In genomic region chr6:17093692-17094091, GRCh38 we compare ENCODE assay signal across 10 cellular contexts. TPM values are rescaled to one million over a fixed set of nuclear protein-coding genes. Genes with fewer than 3 reads are reported as not detected.
DNase-seq lines count a peak whose midpoint lies in the region; ATAC-seq, FAIRE-seq and TF ChIP-seq lines count a peak whose summit lies in the region.
"Had no signal": no experiment of that assay in that cellular context is flagged by ENCODE, and none has a peak within 500 bp of the region (broad histone marks: within the 10 kb centered on the region; RNA-seq: fewer than 3 reads in every experiment).

No MANE protein-coding gene starts in this region.

- H3K27me3 ChIP-seq in K562 (ENCODE audit: control insufficient read depth in 2 of 2, insufficient read depth in 2 of 2, low read length in 2 of 2) (peaks cover 2 to 6% of the 10 kb centered on the region in 2 experiments; a peak in 3 of 5 replicates), osteoblast (ENCODE audit: insufficient read depth, low read length) (peaks cover 19% of the 10 kb centered on the region)

- TF ChIP-seq POLR2A in K562 (conservative IDR thresholded peaks at IDR 0.05) (no peak), lower leg skin (IDR thresholded peaks at IDR 0.05) (no peak)

- POLR2A ChIA-PET in K562 (lab: Yijun Ruan, JAX): no interaction called here

- H3K9me3 ChIP-seq in K562 (replicated peaks; ENCODE audit: control insufficient read depth, insufficient read depth, low read depth, low read length): no peaks in the 10 kb centered on the region
- no peaks in the 10 kb centered on the region for H3K9me3 ChIP-seq in osteoblast (ENCODE audit: low read depth, low read length)

- peak in 2 of 3 experiments; percentile 30; a peak in 3 of 6 replicates for TF ChIP-seq CTCF in K562 (IDR thresholded peaks at IDR 0.05 in 2 of 3, conservative IDR thresholded peaks at IDR 0.05 in 1 of 3; ENCODE audit: insufficient read depth in 2 of 3, low read depth in 1 of 3, low read length in 3 of 3)
- TF ChIP-seq CTCF in osteoblast (IDR thresholded peaks at IDR 0.05; ENCODE audit: extremely low read depth, low read depth, low read length): peak; percentile 36
- no peak for TF ChIP-seq CTCF in lower leg skin (IDR thresholded peaks at IDR 0.05)

- H3K27ac ChIP-seq in K562 (ENCODE audit: extremely low read depth, low read depth, low read length): no peak overlapping the region
- H3K27ac ChIP-seq in osteoblast (ENCODE audit: low read depth, low read length): no peak overlapping the region

- TF ChIP-seq EP300 in K562 (IDR thresholded peaks at IDR 0.05; ENCODE audit: low read length): no peak

- in situ Hi-C loops in K562 (cut with MboI): no loop called here

- no peaks in the 10 kb centered on the region for H3K9me3 Mint-ChIP-seq in activated CD4-positive, alpha-beta T cell treated with anti-CD3 and anti-CD28 coated beads, Interleukin-2, amount 10 ng/mL, durations not matched to agents 24 days and 14 days
- H3K9me3 Mint-ChIP-seq: dendritic cell treated with granulocyte-macrophage colony-stimulating factor and Interleukin-4, amounts not matched to agents 40 ng/mL and 50 ng/mL, for 4 days had no signal

- H3K36me3 Mint-ChIP-seq in activated CD4-positive, alpha-beta T cell treated with anti-CD3 and anti-CD28 coated beads, Interleukin-2, amount 10 ng/mL, durations not matched to agents 24 days and 14 days (ENCODE audit: low read depth): no peaks in the 10 kb centered on the region

- 0 out of 4 replicates have a peak, but pooled peaks of 1 of the 2 experiments have one; percentile 13 for TF ChIP-seq RAD21 in K562 (CRISPR knock-in tag; conservative IDR thresholded peaks at IDR 0.05 in 1 of 2, IDR thresholded peaks at IDR 0.05 in 1 of 2)

- H4K20me1 ChIP-seq in K562 (replicated peaks; ENCODE audit: control insufficient read depth, insufficient read depth, low read length): no peaks in the 10 kb centered on the region
- no peaks in the 10 kb centered on the region for H4K20me1 ChIP-seq in osteoblast (ENCODE audit: insufficient read depth, low read length)

- intact Hi-C loops in activated CD4-positive, alpha-beta T cell treated with anti-CD3 and anti-CD28 coated beads, Interleukin-2, amount 10 ng/mL, durations not matched to agents 24 days and 14 days (cut with micrococcal nuclease): no loop called here
- intact Hi-C loops in K562 (cut with micrococcal nuclease) (no loop called here), lower leg skin (cut with DNase I; ENCODE audit: low total_unique reads) (no loop called here)

- FAIRE-seq in K562 (lab: Jason Lieb, UNC): peak; percentile 35

- H3K9me1 ChIP-seq in K562 (ENCODE audit: control insufficient read depth, insufficient read depth, low read length): no peaks in the 10 kb centered on the region

- no peak for ATAC-seq in K562

- H3K4me2 ChIP-seq in K562 (ENCODE audit: insufficient read depth, low read length) (no peak overlapping the region), osteoblast (ENCODE audit: insufficient read depth, low read length) (no peak overlapping the region)

- H3K4me1 Mint-ChIP-seq in activated CD4-positive, alpha-beta T cell treated with anti-CD3 and anti-CD28 coated beads, Interleukin-2, amount 10 ng/mL, durations not matched to agents 24 days and 14 days: no peaks in the 10 kb centered on the region

- no peak overlapping the region for H3K4me3 ChIP-seq in K562
- no peak overlapping the region for H3K4me3 ChIP-seq in osteoblast (ENCODE audit: insufficient read depth, low read length)
- H3K4me3 ChIP-seq in lower leg skin (ENCODE audit: low read depth, poor library complexity, severe bottlenecking): no peak overlapping the region

- CTCF ChIA-PET in K562 (lab: Yijun Ruan, JAX; ENCODE audit: low intra/inter-chr PET ratio): no interaction called here

- H3K79me2 ChIP-seq in K562 (ENCODE audit: control insufficient read depth, insufficient read depth, low read length): no peaks in the 10 kb centered on the region
- H3K79me2 ChIP-seq in osteoblast (ENCODE audit: insufficient read depth, low read length): no peaks in the 10 kb centered on the region

- peak; percentile 11 for DNase-seq in activated CD4-positive, alpha-beta T cell treated with anti-CD3 and anti-CD28 coated beads for 48 hours
- no peak for DNase-seq in activated CD4-positive, alpha-beta T cell treated with anti-CD3 and anti-CD28 coated beads, Interleukin-2, amount 10 ng/mL, durations not matched to agents 24 days and 14 days
- peak; percentile 30 for DNase-seq in NCI-H1105 treated with DMSO at 0.1 percent for 48 hours (lab: John Stamatoyannopoulos, UW)
- DNase-seq in K562 (ENCODE audit: extremely low read depth in 1 of 4, low spot score in 3 of 4): peak in 1 of 4 experiments; percentile 4
- DNase-seq in osteoblast (ENCODE audit: insufficient read length, low spot score, missing footprints): no peak
- DNase-seq in lower leg skin (ENCODE audit: low spot score in 2 of 2): no peak
- DNase-seq in SW 1271 (lab: John Stamatoyannopoulos, UW): no peak
- DNase-seq in putamen (ENCODE audit: low spot score): no peak
- DNase-seq: C1 segment of cervical spinal cord had no signal

- no TSS peak for BruUV-seq in K562 (replicated peaks; lab: Mats Ljungman, UMichigan)

- 0% methylated on average over 5 of the region's 6 CpGs for WGBS in K562 (ENCODE audit: insufficient coverage, low coverage, missing lambda C conversion rate)
- WGBS in lower leg skin, 2 donors: 54 to 64% methylated on average over 6 of the region's 6 CpGs

- no peaks in the 10 kb centered on the region for H3K4me1 ChIP-seq in K562 (replicated peaks in 1 of 2; ENCODE audit: control insufficient read depth in 2 of 2, insufficient read depth in 2 of 2, low read length in 2 of 2)
- H3K4me1 ChIP-seq in osteoblast (ENCODE audit: insufficient read depth, low read length): no peaks in the 10 kb centered on the region

- no peak overlapping the region for H3K27ac Mint-ChIP-seq in activated CD4-positive, alpha-beta T cell treated with anti-CD3 and anti-CD28 coated beads, Interleukin-2, amount 10 ng/mL, durations not matched to agents 24 days and 14 days
- H3K27ac Mint-ChIP-seq: dendritic cell treated with granulocyte-macrophage colony-stimulating factor and Interleukin-4, amounts not matched to agents 40 ng/mL and 50 ng/mL, for 4 days had no signal

- H2AFZ ChIP-seq in K562 (ENCODE audit: low read depth, low read length): no peak overlapping the region
- H2AFZ ChIP-seq in osteoblast (ENCODE audit: low read length): no peak overlapping the region

- H3K36me3 ChIP-seq in K562 (ENCODE audit: control insufficient read depth, insufficient read depth, low read length): no peaks in the 10 kb centered on the region
- no peaks in the 10 kb centered on the region for H3K36me3 ChIP-seq in osteoblast (ENCODE audit: insufficient read depth, low read length)

- no peak overlapping the region for H3K9ac ChIP-seq in K562 (ENCODE audit: insufficient read depth in 1 of 2, low read depth in 2 of 2, low read length in 2 of 2)

- peaks cover 4% of the 10 kb centered on the region for H3K27me3 Mint-ChIP-seq in activated CD4-positive, alpha-beta T cell treated with anti-CD3 and anti-CD28 coated beads, Interleukin-2, amount 10 ng/mL, durations not matched to agents 24 days and 14 days

- H3K4me3 Mint-ChIP-seq in activated CD4-positive, alpha-beta T cell treated with anti-CD3 and anti-CD28 coated beads, Interleukin-2, amount 10 ng/mL, durations not matched to agents 24 days and 14 days: no peak overlapping the region
- H3K4me3 Mint-ChIP-seq: dendritic cell treated with granulocyte-macrophage colony-stimulating factor and Interleukin-4, amounts not matched to agents 40 ng/mL and 50 ng/mL, for 4 days had no signal

TF ChIP-seq in K562, 482 proteins besides CTCF, POLR2A, EP300 and RAD21 (continues in another document):
- TF ChIP-seq SIN3A (IDR thresholded peaks at IDR 0.05; ENCODE audit: borderline replicate concordance in 2 of 2, control insufficient read depth in 1 of 2, low read depth in 2 of 2, low read length in 2 of 2) (no peak), HIVEP1 (CRISPR knock-in tag; IDR thresholded peaks at IDR 0.05) (no peak), RFX7 (CRISPR knock-in tag; IDR thresholded peaks at IDR 0.05) (no peak), MTA3 (IDR thresholded peaks at IDR 0.05; ENCODE audit: borderline replicate concordance) (no peak), SAFB (IDR thresholded peaks at IDR 0.05; ENCODE audit: borderline replicate concordance, low read depth, low read length) (no peak), ZNF551 (CRISPR knock-in tag; IDR thresholded peaks at IDR 0.05) (no peak)
- TF ChIP-seq, protein P1, sequence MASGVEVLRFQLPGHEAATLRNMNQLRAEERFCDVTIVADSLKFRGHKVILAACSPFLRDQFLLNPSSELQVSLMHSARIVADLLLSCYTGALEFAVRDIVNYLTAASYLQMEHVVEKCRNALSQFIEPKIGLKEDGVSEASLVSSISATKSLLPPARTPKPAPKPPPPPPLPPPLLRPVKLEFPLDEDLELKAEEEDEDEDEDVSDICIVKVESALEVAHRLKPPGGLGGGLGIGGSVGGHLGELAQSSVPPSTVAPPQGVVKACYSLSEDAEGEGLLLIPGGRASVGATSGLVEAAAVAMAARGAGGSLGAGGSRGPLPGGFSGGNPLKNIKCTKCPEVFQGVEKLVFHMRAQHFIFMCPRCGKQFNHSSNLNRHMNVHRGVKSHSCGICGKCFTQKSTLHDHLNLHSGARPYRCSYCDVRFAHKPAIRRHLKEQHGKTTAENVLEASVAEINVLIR (CRISPR knock-in tag; IDR thresholded peaks at IDR 0.05): no peak

RNA-seq across cellular contexts. Expression of gene STMND1, which starts 8.2 kb away (rescaled TPM):
- not detected in 2 replicates for total RNA-seq in activated CD4-positive, alpha-beta T cell treated with anti-CD3 and anti-CD28 coated beads, Interleukin-2, amount 10 ng/mL, durations not matched to agents 24 days and 14 days
- not detected in 2 replicates for total RNA-seq in K562 (2011; cell fraction: chromatin; rRNA removed; ENCODE audit: low replicate concordance)
- total RNA-seq in K562 (2011; cell fraction: nucleolus; rRNA removed): not detected in 2 replicates
- total RNA-seq in K562 (2011; cell fraction: nucleoplasm; rRNA removed): not detected in 2 replicates
- total RNA-seq in K562 (2014; rRNA removed) (not detected in 2 replicates), K562 (2014; rRNA removed; fragmentation: Illumina TruSeq; extraction: Trizol) (not detected in 2 replicates), K562 (2015; rRNA removed; fragmentation: Illumina TruSeq; extraction: Trizol) (not detected in 2 replicates), K562 (2021) (not detected in 2 replicates), osteoblast (not detected in 2 replicates), lower leg skin (1 to 10 TPM in 1 of 4 donors, not detected in 3; 1.2 TPM)
- polyA plus RNA-seq in K562 (2011; rRNA removed) (not detected in 2 replicates), K562 (2014; fragmentation: Illumina TruSeq; extraction: Trizol) (not detected in 2 replicates), K562 (2014; fragmentation: Nextera tagmentation; extraction: Ambion mirVana) (not detected), K562 (2014; rRNA removed) (not detected in 2 replicates)
- not detected in 2 replicates for polyA plus RNA-seq in K562 (2011; cell fraction: cytosol; rRNA removed)
- not detected in 2 replicates for polyA plus RNA-seq in K562 (2011; cell fraction: nucleus; rRNA removed)
- not detected in 2 replicates for polyA plus RNA-seq in K562 (2012)
- not detected in 2 replicates for polyA minus RNA-seq in K562 (2011; rRNA and poly(A)+ RNA removed)
- polyA minus RNA-seq in K562 (2011; cell fraction: cytosol; rRNA and poly(A)+ RNA removed): not detected in 2 replicates
- polyA minus RNA-seq in K562 (2011; cell fraction: nucleus; rRNA and poly(A)+ RNA removed): not detected in 2 replicates

Comparison
In these comparisons a context has a peak if more than half of its experiments do, and no peak if none do; other contexts are left out.
1. DNase-seq: peak in activated CD4-positive, alpha-beta T cell treated with anti-CD3 and anti-CD28 coated beads for 48 hours (single experiment) and NCI-H1105 treated with DMSO at 0.1 percent for 48 hours (single experiment); none in activated CD4-positive, alpha-beta T cell treated with anti-CD3 and anti-CD28 coated beads, Interleukin-2, amount 10 ng/mL, durations not matched to agents 24 days and 14 days (single experiment), osteoblast (single experiment), lower leg skin (0 of 2), SW 1271 (0 of 2) and putamen (single experiment).
2. CTCF ChIP-seq: peak in K562 (2 of 3) and osteoblast (single experiment); none in lower leg skin (0 of 3).